In genomic region chr5:177429248-177430045, GRCh38 we compare ENCODE assay signal across 9 cellular contexts. TPM values are rescaled to one million over a fixed set of nuclear protein-coding genes. Genes with fewer than 3 reads are reported as not detected.
DNase-seq lines count a peak whose midpoint lies in the region; ATAC-seq and TF ChIP-seq lines count a peak whose summit lies in the region.
"Had no signal": no experiment of that assay in that cellular context is flagged by ENCODE, and none has a peak within 500 bp of the region (broad histone marks: within the 10 kb centered on the region; RNA-seq: fewer than 3 reads in every experiment).

No MANE protein-coding gene starts in this region.

- 100% methylated on average over 6 of the region's 6 CpGs for WGBS in SK-N-SH (ENCODE audit: low lambda C conversion rate)

- H3K4me1 ChIP-seq in SK-N-SH (ENCODE audit: control insufficient read depth in 1 of 2, insufficient read depth in 2 of 2, low read depth in 1 of 2, low read length in 1 of 2): peaks cover 5 to 33% of the 10 kb centered on the region in 2 experiments; a peak in 2 of 4 replicates

- H3K9me3 ChIP-seq in SK-N-SH: no peaks in the 10 kb centered on the region

- H3K4me3 ChIP-seq in SK-N-SH (ENCODE audit: low read depth in 2 of 2, low read length in 1 of 2): no peak overlapping the region

- no peak overlapping the region; a peak in 1 of 4 replicates for H3K27ac ChIP-seq in SK-N-SH (ENCODE audit: low read depth in 2 of 2, low read length in 1 of 2)

- 0 out of 2 replicates have a peak, but pooled peaks cover 13% of the 10 kb centered on the region for H4K20me1 ChIP-seq in SK-N-SH (ENCODE audit: insufficient read depth)

- POLR2A ChIA-PET in SK-N-SH (lab: Yijun Ruan, JAX): interaction anchor here (1.2 to 1.4 kb wide), 3 partner anchors 11 to 25 kb away, joined by 3 to 4 read pairs (median 4); no protein-coding TSS in a partner anchor

- TF ChIP-seq RAD21 in SK-N-SH (IDR thresholded peaks at IDR 0.05; ENCODE audit: low read length): no peak

- peaks cover 12% of the 10 kb centered on the region for H3F3A ChIP-seq in SK-N-SH (replicated peaks; ENCODE audit: insufficient read depth)

- H2AFZ ChIP-seq in SK-N-SH (ENCODE audit: low read depth): no peak overlapping the region

- TF ChIP-seq CTCF in SK-N-SH (IDR thresholded peaks at IDR 0.05): no peak

- no peak overlapping the region for H3K9ac ChIP-seq in SK-N-SH

- H3K27me3 ChIP-seq in SK-N-SH (ENCODE audit: insufficient read depth): no peaks in the 10 kb centered on the region

- DNase-seq in SK-N-SH: no peak
- peak; percentile 87 for DNase-seq in activated T-cell treated with anti-CD3 and anti-CD28 coated beads for 4 hours
- DNase-seq in left colon: peak; percentile 62 to 83
- peak; percentile 80 to 90 for DNase-seq in stimulated activated CD8-positive, alpha-beta memory T cell treated with anti-CD3 and anti-CD28 coated beads, Interleukin-15, amount 100 ng/mL, for 4 hours (ENCODE audit: low read depth in 2 of 2)
- DNase-seq in 8988T: no peak
- no peak for DNase-seq in amniotic stem cell (lab: John Stamatoyannopoulos, UW)

- H3K36me3 ChIP-seq in SK-N-SH (replicated peaks in 1 of 2; ENCODE audit: control insufficient read depth in 1 of 2, insufficient read depth in 2 of 2, low read length in 1 of 2): peaks cover 0 to 33% of the 10 kb centered on the region in 2 experiments

- intact Hi-C loops in left colon (cut with DNase I, micrococcal nuclease): no loop called here

- H3K9me2 ChIP-seq in SK-N-SH: no peaks in the 10 kb centered on the region

- H3K79me2 ChIP-seq in SK-N-SH (ENCODE audit: insufficient read depth): peaks cover 30% of the 10 kb centered on the region

- ATAC-seq in SK-N-SH treated with all-trans-retinoic acid at 6 μM for 48 hours (no peak), left colon (no peak), HG03097 (IDR thresholded peaks at IDR 0.05; ENCODE audit: low FRiP score, unreplicated experiment) (no peak)

- TF ChIP-seq EP300 in SK-N-SH (IDR thresholded peaks at IDR 0.05; ENCODE audit: borderline replicate concordance in 1 of 2, low read depth in 1 of 2, low read length in 1 of 2): no peak

- CTCF ChIA-PET in SK-N-SH (lab: Yijun Ruan, JAX): interaction anchor here (0.6 to 10.8 kb wide), 8 partner anchors 17 to 111 kb away, joined by 3 to 120 read pairs (median 3); no protein-coding TSS in a partner anchor

- 0 out of 2 replicates have a peak overlapping the region, but pooled peaks have one; percentile 7 for H3K4me2 ChIP-seq in SK-N-SH

TF ChIP-seq in SK-N-SH, 30 proteins besides CTCF, POLR2A, EP300 and RAD21:
- TF ChIP-seq NFIC (IDR thresholded peaks at IDR 0.05; ENCODE audit: borderline replicate concordance) (no peak), JUND (IDR thresholded peaks at IDR 0.05) (no peak), MEF2A (IDR thresholded peaks at IDR 0.05; ENCODE audit: borderline replicate concordance, low read depth) (no peak), FOSL2 (IDR thresholded peaks at IDR 0.05; ENCODE audit: borderline replicate concordance, low read depth) (no peak), USF1 (IDR thresholded peaks at IDR 0.05; ENCODE audit: borderline replicate concordance, low read depth) (no peak), MXI1 (IDR thresholded peaks at IDR 0.05; ENCODE audit: low read depth, low read length) (no peak), PBX3 (IDR thresholded peaks at IDR 0.05) (no peak)

TF ChIP-seq in SK-N-SH treated with all-trans-retinoic acid at 6 μM for 48 hours, 23 proteins besides CTCF, POLR2A, EP300 and RAD21:
- TF ChIP-seq PATZ1 (CRISPR knock-in tag; IDR thresholded peaks at IDR 0.05; ENCODE audit: borderline replicate concordance) (no peak), POU6F1 (CRISPR knock-in tag; IDR thresholded peaks at IDR 0.05; ENCODE audit: borderline replicate concordance, low read depth) (no peak), ZFP3 (CRISPR knock-in tag; IDR thresholded peaks at IDR 0.05) (no peak), SNAI2 (CRISPR knock-in tag; IDR thresholded peaks at IDR 0.05) (no peak)

RNA-seq across cellular contexts. Expression of gene GRK6, which starts 3.0 kb away (rescaled TPM):
- 35.9 and 39.5 TPM in 2 replicates for polyA plus RNA-seq in SK-N-SH (2012; rRNA removed)
- 28.3 and 36.2 TPM in 2 replicates for polyA plus RNA-seq in SK-N-SH (2012; cell fraction: cytosol; rRNA removed)
- polyA plus RNA-seq in SK-N-SH (2012; cell fraction: nucleus; rRNA removed): 28.0 and 30.6 TPM in 2 replicates
- total RNA-seq in left colon: 10 to 100 TPM; 34.6 to 43.5 TPM

RNA-seq across cellular contexts. Expression of gene PRR7, which starts 17.2 kb away (rescaled TPM):
- polyA plus RNA-seq in SK-N-SH (2012; rRNA removed): 12.5 and 17.1 TPM in 2 replicates
- 12.6 and 23.0 TPM in 2 replicates for polyA plus RNA-seq in SK-N-SH (2012; cell fraction: cytosol; rRNA removed)
- polyA plus RNA-seq in SK-N-SH (2012; cell fraction: nucleus; rRNA removed): 29.5 and 41.3 TPM in 2 replicates
- total RNA-seq in left colon: 1 to 10 TPM; 1.6 to 2.2 TPM

RNA-seq across cellular contexts. Expression of gene F12, which starts 20.1 kb away (rescaled TPM):
- polyA plus RNA-seq in SK-N-SH (2012; rRNA removed): 3.8 and 4.3 TPM in 2 replicates
- polyA plus RNA-seq in SK-N-SH (2012; cell fraction: cytosol; rRNA removed): 1.2 and 3.0 TPM in 2 replicates
- polyA plus RNA-seq in SK-N-SH (2012; cell fraction: nucleus; rRNA removed): 8.5 and 16.3 TPM in 2 replicates
- total RNA-seq in left colon: 10 to 100 TPM in 1 of 2 donors, 1 to 10 TPM in 1; 9.0 to 11.3 TPM

RNA-seq across cellular contexts. Expression of gene PFN3, which starts 29.0 kb away (rescaled TPM):
- polyA plus RNA-seq in SK-N-SH (2012; rRNA removed): not detected in 2 replicates
- polyA plus RNA-seq in SK-N-SH (2012; cell fraction: cytosol; rRNA removed): not detected in 2 replicates
- not detected in 2 replicates for polyA plus RNA-seq in SK-N-SH (2012; cell fraction: nucleus; rRNA removed)
- not detected for total RNA-seq in left colon
- total RNA-seq: SK-MEL-5 had no signal

RNA-seq across cellular contexts. Expression of gene DBN1, which starts 44.0 kb away (rescaled TPM):
- polyA plus RNA-seq in SK-N-SH (2012; rRNA removed): 176 and 244 TPM in 2 replicates
- 109 and 114 TPM in 2 replicates for polyA plus RNA-seq in SK-N-SH (2012; cell fraction: cytosol; rRNA removed)
- 1,021 and 1,050 TPM in 2 replicates for polyA plus RNA-seq in SK-N-SH (2012; cell fraction: nucleus; rRNA removed)
- total RNA-seq in left colon: 10 to 100 TPM; 11.8 to 18.8 TPM

Comparison
In these comparisons a context has a peak if more than half of its experiments do, and no peak if none do; other contexts are left out.
1. DNase-seq: peak in activated T-cell treated with anti-CD3 and anti-CD28 coated beads for 4 hours (single experiment), left colon (2 of 2) and stimulated activated CD8-positive, alpha-beta memory T cell treated with anti-CD3 and anti-CD28 coated beads, Interleukin-15, amount 100 ng/mL, for 4 hours (2 of 2); none in SK-N-SH (single experiment), 8988T (single experiment) and amniotic stem cell (single experiment).